In the genomic region with DNA sequence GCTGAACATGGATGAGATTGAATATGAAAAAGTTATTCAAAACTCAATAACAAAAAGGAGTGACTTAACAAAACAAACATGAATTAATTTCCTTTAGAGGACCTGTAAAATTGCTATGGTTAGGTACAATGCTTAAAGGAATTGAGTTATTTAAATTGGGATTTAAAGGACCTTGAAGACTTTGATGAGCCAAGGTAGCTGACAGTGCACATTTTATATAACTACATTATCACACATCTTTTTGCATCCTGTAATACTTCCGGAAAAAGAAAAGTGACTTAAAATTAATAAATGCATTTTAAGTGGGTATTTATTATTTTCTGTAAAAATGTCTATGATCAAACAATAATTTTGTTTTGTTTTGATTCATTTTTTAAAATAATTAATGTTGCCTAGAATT, we compare ENCODE assay signal across 6 cellular contexts.
"Had no signal": no experiment of that assay in that cellular context is flagged by ENCODE, and none has a peak within 500 bp of the region (broad histone marks: within the 10 kb centered on the region; RNA-seq: fewer than 3 reads in every experiment).

No MANE protein-coding gene starts in this region.

- H3K27ac ChIP-seq: HL-60, KMS-11 had no signal

- H3K9ac ChIP-seq: KMS-11 had no signal

- H3K4me3 ChIP-seq: K562 had no signal

- FAIRE-seq: HTR-8/SVneo, K562 had no signal

- ATAC-seq: K562 had no signal

- DNase-seq: KBM-7, KG1 had no signal

- H3K4me2 ChIP-seq: KMS-11 had no signal
